1 cellular context compared by ENCODE assay signal in genomic region chr7:29564455-29565185, GRCh38.
A peak's percentile ranks its signal among the peaks of the same experiment; 100 is the strongest.
TF ChIP-seq lines count a peak whose summit lies in the region.

No MANE protein-coding gene starts in this region.

TF ChIP-seq in HepG2, 621 proteins besides CTCF, POLR2A, EP300 and RAD21 (continued from another document and continues in another):
- TF ChIP-seq BATF2 (CRISPR knock-in tag; IDR thresholded peaks at IDR 0.05) (no peak), ZNF784 (CRISPR knock-in tag; IDR thresholded peaks at IDR 0.05; ENCODE audit: borderline replicate concordance) (no peak), THAP11 (CRISPR knock-in tag; IDR thresholded peaks at IDR 0.05) (no peak; the same call in 1 of the 2 replicates), FOXM1 (CRISPR knock-in tag; IDR thresholded peaks at IDR 0.05) (no peak), TBX2 (CRISPR knock-in tag; IDR thresholded peaks at IDR 0.05; ENCODE audit: borderline replicate concordance) (peak; percentile 20; the same call in 1 of the 2 replicates), PCBP1 (IDR thresholded peaks at IDR 0.05; ENCODE audit: borderline replicate concordance, low read depth, low read length) (no peak), RFX5 (IDR thresholded peaks at IDR 0.05; ENCODE audit: low read depth, low read length) (no peak), ZFP1 (CRISPR knock-in tag; IDR thresholded peaks at IDR 0.05) (no peak), CBFB (CRISPR knock-in tag; IDR thresholded peaks at IDR 0.05) (0 out of 2 replicates have a peak, but pooled peaks have one; percentile 30), ZBTB7B (CRISPR knock-in tag; IDR thresholded peaks at IDR 0.05) (no peak), TAF15 (IDR thresholded peaks at IDR 0.05; ENCODE audit: low read depth, low read length, poor library complexity, severe bottlenecking) (no peak), PHB2 (IDR thresholded peaks at IDR 0.05; ENCODE audit: partially characterized antibody) (no peak), PAF1 (CRISPR knock-in tag; IDR thresholded peaks at IDR 0.05) (no peak), ARID4A (CRISPR knock-in tag; IDR thresholded peaks at IDR 0.05; ENCODE audit: borderline replicate concordance) (peak; percentile 7; the same call in 1 of the 2 replicates), PRMT3 (CRISPR knock-in tag; IDR thresholded peaks at IDR 0.05; ENCODE audit: borderline replicate concordance, low read depth) (no peak), AGO1 (IDR thresholded peaks at IDR 0.05; ENCODE audit: low read depth, low read length, poor library complexity, severe bottlenecking) (no peak), CEBPG (CRISPR knock-in tag; IDR thresholded peaks at IDR 0.05) (peak; percentile 33; the same call in 1 of the 2 replicates), ZNF547 (CRISPR knock-in tag; IDR thresholded peaks at IDR 0.05) (no peak), ZNF44 (CRISPR knock-in tag; IDR thresholded peaks at IDR 0.05) (no peak), TRIM24 (CRISPR knock-in tag; IDR thresholded peaks at IDR 0.05) (no peak), ZNF18 (CRISPR knock-in tag; IDR thresholded peaks at IDR 0.05; ENCODE audit: insufficient replicate concordance) (peak; percentile 54), PRDM10 (CRISPR knock-in tag; IDR thresholded peaks at IDR 0.05; ENCODE audit: low read depth) (no peak), HIVEP1 (CRISPR knock-in tag; IDR thresholded peaks at IDR 0.05) (no peak), CCDC6 (CRISPR knock-in tag; IDR thresholded peaks at IDR 0.05) (no peak), SAP130 (CRISPR knock-in tag; IDR thresholded peaks at IDR 0.05; ENCODE audit: low read depth) (peak; percentile 64; the same call in 1 of the 2 replicates), POLR2AphosphoS2 (IDR thresholded peaks at IDR 0.05; ENCODE audit: low read depth, low read length) (no peak), SMAD9 (CRISPR knock-in tag; IDR thresholded peaks at IDR 0.05) (no peak), JUND (CRISPR knock-in tag; IDR thresholded peaks at IDR 0.05) (no peak), ZNF382 (CRISPR knock-in tag; IDR thresholded peaks at IDR 0.05; ENCODE audit: borderline replicate concordance) (no peak), THAP9 (CRISPR knock-in tag; IDR thresholded peaks at IDR 0.05; ENCODE audit: borderline replicate concordance) (no peak; the same call in 1 of the 2 replicates), CENPX (CRISPR knock-in tag; IDR thresholded peaks at IDR 0.05) (no peak), MAFK (conservative IDR thresholded peaks at IDR 0.05 in 1 of 2, IDR thresholded peaks at IDR 0.05 in 1 of 2; ENCODE audit: low read length in 2 of 2) (no peak), TCF7 (IDR thresholded peaks at IDR 0.05; ENCODE audit: low read depth) (no peak), JUN (CRISPR knock-in tag; IDR thresholded peaks at IDR 0.05) (no peak), MLXIP (CRISPR knock-in tag; IDR thresholded peaks at IDR 0.05; ENCODE audit: borderline replicate concordance) (no peak), ZNF781 (CRISPR knock-in tag; IDR thresholded peaks at IDR 0.05; ENCODE audit: borderline replicate concordance, not compliant biosample characterization) (no peak), ATF4 (CRISPR knock-in tag; IDR thresholded peaks at IDR 0.05) (no peak), MTA3 (CRISPR knock-in tag; IDR thresholded peaks at IDR 0.05) (no peak), ATF7-NPFF (CRISPR knock-in tag; IDR thresholded peaks at IDR 0.05; ENCODE audit: low read depth) (no peak), SNAPC2 (CRISPR knock-in tag; IDR thresholded peaks at IDR 0.05) (no peak), TAF1 (CRISPR knock-in tag; IDR thresholded peaks at IDR 0.05) (peak; percentile 45), ZNF263 (CRISPR knock-in tag; IDR thresholded peaks at IDR 0.05) (0 out of 2 replicates have a peak, but pooled peaks have one; percentile 34), CBX1 (IDR thresholded peaks at IDR 0.05; ENCODE audit: low read depth) (no peak), ZNF24 (IDR thresholded peaks at IDR 0.05) (no peak), KDM3A (CRISPR knock-in tag; IDR thresholded peaks at IDR 0.05; ENCODE audit: low read depth) (no peak), UBTF (CRISPR knock-in tag; IDR thresholded peaks at IDR 0.05) (no peak)
